In genomic region chr16:10183606-10183959, GRCh38 we compare ENCODE assay signal across 19 cellular contexts. TPM values are rescaled to one million over a fixed set of nuclear protein-coding genes. Genes with fewer than 3 reads are reported as not detected.
DNase-seq lines count a peak whose midpoint lies in the region; ATAC-seq and TF ChIP-seq lines count a peak whose summit lies in the region.
"Had no signal": no experiment of that assay in that cellular context is flagged by ENCODE, and none has a peak within 500 bp of the region (broad histone marks: within the 10 kb centered on the region; RNA-seq: fewer than 3 reads in every experiment).

No MANE protein-coding gene starts in this region.

- POLR2A ChIA-PET in naive thymus-derived CD4-positive, alpha-beta T cell (lab: Charles Lee), result no interaction called here

- H3K27ac Mint-ChIP-seq in activated naive CD4-positive, alpha-beta T cell treated with anti-CD3 and anti-CD28 coated beads, Interleukin-2, amount 50 U/mL, for 24 hours, result no peak overlapping the region
- H3K27ac Mint-ChIP-seq in activated naive CD4-positive, alpha-beta T cell treated with anti-CD3 and anti-CD28 coated beads for 36 hours, result no peak overlapping the region
- H3K27ac Mint-ChIP-seq in endothelial cell (ENCODE audit: unreplicated experiment), result no peak overlapping the region
- H3K27ac Mint-ChIP-seq in naive thymus-derived CD4-positive, alpha-beta T cell, result no peak overlapping the region
- H3K27ac Mint-ChIP-seq: CD14-positive monocyte; natural killer cell treated with Interleukin-12 subunit alpha and Interleukin-12 subunit beta and Interleukin-15 and Interleukin-18, amount 100 ng/mL, for 72 hours had no signal

- no peaks in the 10 kb centered on the region for H3K36me3 ChIP-seq in naive thymus-derived CD4-positive, alpha-beta T cell (ENCODE audit: control insufficient read depth in 2 of 3, insufficient read depth in 3 of 3, low read length in 3 of 3)
- H3K36me3 ChIP-seq in spleen, result no peaks in the 10 kb centered on the region
- H3K36me3 ChIP-seq: lower lobe of right lung, MG63, upper lobe of left lung had no signal

- no peak for ATAC-seq in naive thymus-derived CD4-positive, alpha-beta T cell
- no peak for ATAC-seq in GM19351 (IDR thresholded peaks at IDR 0.05; ENCODE audit: unreplicated experiment)
- ATAC-seq: A549; HepG2; lower lobe of right lung; natural killer cell treated with Interleukin-12 subunit alpha and Interleukin-12 subunit beta and Interleukin-15 and Interleukin-18, amount 100 ng/mL, for 72 hours had no signal

- no peak overlapping the region for H3K27ac ChIP-seq in naive thymus-derived CD4-positive, alpha-beta T cell (ENCODE audit: low read depth, low read length)
- no peak overlapping the region for H3K27ac ChIP-seq in spleen
- H3K27ac ChIP-seq: A549, lower lobe of right lung, upper lobe of left lung had no signal

- no peak overlapping the region for H3K4me3 ChIP-seq in naive thymus-derived CD4-positive, alpha-beta T cell (ENCODE audit: low read length)
- H3K4me3 ChIP-seq in spleen, result peak overlapping the region in 1 of 8 donors; percentile 64
- H3K4me3 ChIP-seq: A549, MG63 had no signal

- 20 to 28% (median 27%) methylated on average over 7 of the region's 7 CpGs for WGBS in spleen, 5 donors

- H3K27me3 ChIP-seq in naive thymus-derived CD4-positive, alpha-beta T cell (ENCODE audit: control insufficient read depth in 2 of 2, insufficient read depth in 2 of 2, low read length in 2 of 2), result no peaks in the 10 kb centered on the region
- H3K27me3 ChIP-seq in spleen (replicated peaks in 1 of 7), result peaks cover 8 to 66% (median 44%) of the 10 kb centered on the region in 7 donors

- intact Hi-C loops in activated naive CD4-positive, alpha-beta T cell treated with anti-CD3 and anti-CD28 coated beads for 36 hours (cut with micrococcal nuclease), result no loop called here
- intact Hi-C loops in naive thymus-derived CD4-positive, alpha-beta T cell (cut with micrococcal nuclease), result no loop called here
- intact Hi-C loops in spleen (cut with DNase I; ENCODE audit: low total_unique reads), result loop anchor here (10.0 kb wide), 2 partner anchors 539 to 1049 kb away; no protein-coding TSS in a partner anchor

- H3K36me3 Mint-ChIP-seq in activated naive CD4-positive, alpha-beta T cell treated with anti-CD3 and anti-CD28 coated beads, Interleukin-2, amount 50 U/mL, for 24 hours, result no peaks in the 10 kb centered on the region
- no peaks in the 10 kb centered on the region for H3K36me3 Mint-ChIP-seq in activated naive CD4-positive, alpha-beta T cell treated with anti-CD3 and anti-CD28 coated beads for 36 hours (ENCODE audit: low read depth)
- no peaks in the 10 kb centered on the region for H3K36me3 Mint-ChIP-seq in endothelial cell (ENCODE audit: low read depth, unreplicated experiment)
- H3K36me3 Mint-ChIP-seq in naive thymus-derived CD4-positive, alpha-beta T cell, result no peaks in the 10 kb centered on the region
- H3K36me3 Mint-ChIP-seq: CD14-positive monocyte; natural killer cell treated with Interleukin-12 subunit alpha and Interleukin-12 subunit beta and Interleukin-15 and Interleukin-18, amount 100 ng/mL, for 72 hours had no signal

- in situ Hi-C loops in KBM-7 (cut with MboI; ENCODE audit: low pct_unique_long_range_greater_than_20kb, low sequenced_read_pairs), result no loop called here

- no peaks in the 10 kb centered on the region for H3K9me3 ChIP-seq in naive thymus-derived CD4-positive, alpha-beta T cell (ENCODE audit: control insufficient read depth in 2 of 3, low read length in 3 of 3)
- H3K9me3 ChIP-seq in spleen, result no peaks in the 10 kb centered on the region
- H3K9me3 ChIP-seq: A549, lower lobe of right lung, MG63, upper lobe of left lung had no signal

- peaks cover 4% of the 10 kb centered on the region for H3K4me1 Mint-ChIP-seq in activated naive CD4-positive, alpha-beta T cell treated with anti-CD3 and anti-CD28 coated beads, Interleukin-2, amount 50 U/mL, for 24 hours
- H3K4me1 Mint-ChIP-seq in activated naive CD4-positive, alpha-beta T cell treated with anti-CD3 and anti-CD28 coated beads for 36 hours (ENCODE audit: low read depth), result peaks cover 16% of the 10 kb centered on the region
- H3K4me1 Mint-ChIP-seq in endothelial cell (ENCODE audit: unreplicated experiment), result peaks cover 3% of the 10 kb centered on the region
- H3K4me1 Mint-ChIP-seq in naive thymus-derived CD4-positive, alpha-beta T cell, result peaks cover 0 to 11% (median 6%) of the 10 kb centered on the region in 7 donors

- H3K4me3 Mint-ChIP-seq in activated naive CD4-positive, alpha-beta T cell treated with anti-CD3 and anti-CD28 coated beads, Interleukin-2, amount 50 U/mL, for 24 hours, result peak overlapping the region; percentile 36
- H3K4me3 Mint-ChIP-seq in activated naive CD4-positive, alpha-beta T cell treated with anti-CD3 and anti-CD28 coated beads for 36 hours, result no peak overlapping the region
- peak overlapping the region; percentile 85 for H3K4me3 Mint-ChIP-seq in endothelial cell (ENCODE audit: unreplicated experiment)
- peak overlapping the region in 7 of 10 donors; percentile 29 to 79 (median 62) for H3K4me3 Mint-ChIP-seq in naive thymus-derived CD4-positive, alpha-beta T cell
- H3K4me3 Mint-ChIP-seq: natural killer cell treated with Interleukin-12 subunit alpha and Interleukin-12 subunit beta and Interleukin-15 and Interleukin-18, amount 100 ng/mL, for 72 hours had no signal

- H3K4me1 ChIP-seq in naive thymus-derived CD4-positive, alpha-beta T cell (ENCODE audit: control insufficient read depth in 2 of 2, insufficient read depth in 2 of 2, low read length in 2 of 2), result no peaks in the 10 kb centered on the region
- H3K4me1 ChIP-seq in spleen, result peaks cover 16 to 30% (median 27%) of the 10 kb centered on the region in 6 donors

- no peak for DNase-seq in activated naive CD4-positive, alpha-beta T cell treated with anti-CD3 and anti-CD28 coated beads for 36 hours
- DNase-seq in endothelial cell (ENCODE audit: low spot score) (no peak), spleen (no peak), KBM-7 (no peak)
- DNase-seq in naive thymus-derived CD4-positive, alpha-beta T cell, result no peak
- no peak for DNase-seq in central memory CD4-positive, alpha-beta T cell
- DNase-seq: activated effector memory CD4-positive, alpha-beta T cell treated with anti-CD3 and anti-CD28 coated beads, Interleukin-2, amount 50 U/mL, for 16 hours; lower lobe of right lung; MG63; NCI-H1694 treated with DMSO at 0.1 percent for 48 hours; NCI-H345; SHP77 had no signal

- no peak for TF ChIP-seq POLR2A in spleen (IDR thresholded peaks at IDR 0.05)

- no peaks in the 10 kb centered on the region for H3K9me3 Mint-ChIP-seq in activated naive CD4-positive, alpha-beta T cell treated with anti-CD3 and anti-CD28 coated beads, Interleukin-2, amount 50 U/mL, for 24 hours
- H3K9me3 Mint-ChIP-seq in activated naive CD4-positive, alpha-beta T cell treated with anti-CD3 and anti-CD28 coated beads for 36 hours, result no peaks in the 10 kb centered on the region
- no peaks in the 10 kb centered on the region for H3K9me3 Mint-ChIP-seq in endothelial cell (ENCODE audit: unreplicated experiment)
- peaks cover 0 to 5% (median 0%) of the 10 kb centered on the region in 11 donors for H3K9me3 Mint-ChIP-seq in naive thymus-derived CD4-positive, alpha-beta T cell
- H3K9me3 Mint-ChIP-seq: natural killer cell treated with Interleukin-12 subunit alpha and Interleukin-12 subunit beta and Interleukin-15 and Interleukin-18, amount 100 ng/mL, for 72 hours had no signal

- peaks cover 24% of the 10 kb centered on the region for H3K27me3 Mint-ChIP-seq in activated naive CD4-positive, alpha-beta T cell treated with anti-CD3 and anti-CD28 coated beads, Interleukin-2, amount 50 U/mL, for 24 hours
- H3K27me3 Mint-ChIP-seq in activated naive CD4-positive, alpha-beta T cell treated with anti-CD3 and anti-CD28 coated beads for 36 hours (ENCODE audit: low read depth), result peaks cover 39% of the 10 kb centered on the region
- H3K27me3 Mint-ChIP-seq in endothelial cell (ENCODE audit: unreplicated experiment), result peaks cover 16% of the 10 kb centered on the region
- H3K27me3 Mint-ChIP-seq in naive thymus-derived CD4-positive, alpha-beta T cell, result peaks cover 19 to 57% (median 49%) of the 10 kb centered on the region in 5 donors

- CTCF ChIA-PET in activated naive CD4-positive, alpha-beta T cell treated with anti-CD3 and anti-CD28 coated beads for 36 hours (lab: Charles Lee), result no interaction called here
- CTCF ChIA-PET in naive thymus-derived CD4-positive, alpha-beta T cell (lab: Charles Lee), result no interaction called here

- TF ChIP-seq CTCF in endothelial cell (IDR thresholded peaks at IDR 0.05; ENCODE audit: unreplicated experiment), result no peak
- TF ChIP-seq CTCF in spleen (IDR thresholded peaks at IDR 0.05 in 8 of 11, conservative IDR thresholded peaks at IDR 0.05 in 3 of 11), result no peak

RNA-seq across cellular contexts. Expression of gene GRIN2A, which starts 1.4 kb away (rescaled TPM):
- total RNA-seq in activated naive CD4-positive, alpha-beta T cell treated with anti-CD3 and anti-CD28 coated beads for 36 hours, result not detected
- total RNA-seq in endothelial cell (ENCODE audit: unreplicated experiment) (0.03 TPM), spleen (under 1 TPM in 1 of 7 donors, not detected in 6; 0.10 TPM)
- not detected for total RNA-seq in naive thymus-derived CD4-positive, alpha-beta T cell
- not detected for polyA plus RNA-seq in naive thymus-derived CD4-positive, alpha-beta T cell
- under 1 TPM in 2 of 3 donors, not detected in 1; under 0.01 to 0.03 TPM for polyA plus RNA-seq in spleen
- total RNA-seq: HepG2; natural killer cell treated with Interleukin-12 subunit alpha and Interleukin-12 subunit beta and Interleukin-15 and Interleukin-18, amount 100 ng/mL, for 72 hours had no signal
- polyA plus RNA-seq: A549, CD14-positive monocyte, HepG2 had no signal
